In the genomic region with DNA sequence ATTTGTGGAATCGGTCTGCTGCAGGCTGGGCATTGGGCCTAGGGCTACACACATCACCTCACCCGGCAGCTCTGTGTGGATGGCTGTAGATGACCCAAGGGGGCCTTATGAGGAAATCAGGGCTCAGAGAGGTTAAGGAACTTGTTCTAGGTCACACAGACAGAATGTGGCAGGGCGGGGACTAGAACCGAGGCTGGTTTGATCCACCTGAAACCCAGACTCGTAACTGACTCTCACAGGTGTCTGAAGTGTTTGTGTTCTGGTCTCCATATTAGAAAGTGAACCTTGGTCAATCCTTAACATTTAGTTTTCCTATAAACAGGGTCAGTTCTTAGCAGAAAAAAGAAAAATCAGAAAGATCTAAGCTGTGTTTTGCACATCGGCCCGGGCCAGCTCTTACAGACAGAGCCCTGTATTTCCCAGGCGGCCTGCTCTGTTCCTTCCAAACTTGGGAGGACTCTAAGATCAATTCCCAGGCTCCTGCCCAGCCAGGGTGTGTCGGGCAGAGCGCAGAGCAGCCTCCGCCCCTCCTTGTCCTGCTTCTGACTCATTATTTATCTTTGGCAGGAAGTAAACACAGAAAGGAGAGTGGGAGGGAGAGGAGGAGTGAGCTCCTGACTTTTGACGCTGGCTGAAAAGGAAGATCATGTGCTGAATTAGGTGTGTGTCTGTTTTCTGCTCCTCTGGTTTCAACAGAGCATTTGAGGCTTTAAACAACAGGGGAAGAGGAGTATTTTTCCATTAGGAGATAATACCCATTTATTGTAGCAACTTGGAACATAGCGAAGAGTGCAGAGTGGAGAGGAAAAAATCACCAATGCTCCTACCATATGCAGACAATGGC, we compare ENCODE assay signal across 1 cellular context.
TF ChIP-seq lines count a peak whose summit lies in the region.

No MANE protein-coding gene starts in this region.

TF ChIP-seq in HepG2, 621 proteins besides CTCF, POLR2A, EP300 and RAD21 (continued from another document and continues in another):
- TF ChIP-seq, protein P1, sequence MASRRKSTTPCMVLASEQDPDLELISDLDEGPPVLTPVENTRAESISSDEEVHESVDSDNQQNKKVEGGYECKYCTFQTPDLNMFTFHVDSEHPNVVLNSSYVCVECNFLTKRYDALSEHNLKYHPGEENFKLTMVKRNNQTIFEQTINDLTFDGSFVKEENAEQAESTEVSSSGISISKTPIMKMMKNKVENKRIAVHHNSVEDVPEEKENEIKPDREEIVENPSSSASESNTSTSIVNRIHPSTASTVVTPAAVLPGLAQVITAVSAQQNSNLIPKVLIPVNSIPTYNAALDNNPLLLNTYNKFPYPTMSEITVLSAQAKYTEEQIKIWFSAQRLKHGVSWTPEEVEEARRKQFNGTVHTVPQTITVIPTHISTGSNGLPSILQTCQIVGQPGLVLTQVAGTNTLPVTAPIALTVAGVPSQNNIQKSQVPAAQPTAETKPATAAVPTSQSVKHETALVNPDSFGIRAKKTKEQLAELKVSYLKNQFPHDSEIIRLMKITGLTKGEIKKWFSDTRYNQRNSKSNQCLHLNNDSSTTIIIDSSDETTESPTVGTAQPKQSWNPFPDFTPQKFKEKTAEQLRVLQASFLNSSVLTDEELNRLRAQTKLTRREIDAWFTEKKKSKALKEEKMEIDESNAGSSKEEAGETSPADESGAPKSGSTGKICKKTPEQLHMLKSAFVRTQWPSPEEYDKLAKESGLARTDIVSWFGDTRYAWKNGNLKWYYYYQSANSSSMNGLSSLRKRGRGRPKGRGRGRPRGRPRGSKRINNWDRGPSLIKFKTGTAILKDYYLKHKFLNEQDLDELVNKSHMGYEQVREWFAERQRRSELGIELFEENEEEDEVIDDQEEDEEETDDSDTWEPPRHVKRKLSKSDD (CRISPR knock-in tag; IDR thresholded peaks at IDR 0.05; ENCODE audit: low read depth): no peak
- no peak for TF ChIP-seq HNRNPLL (IDR thresholded peaks at IDR 0.05; ENCODE audit: low read depth, low read length, poor library complexity, severe bottlenecking)
- 0 out of 2 replicates have a peak, but pooled peaks have one; percentile 19 for TF ChIP-seq ZNF552 (CRISPR knock-in tag; IDR thresholded peaks at IDR 0.05; ENCODE audit: borderline replicate concordance)
- no peak for TF ChIP-seq JARID2 (CRISPR knock-in tag; IDR thresholded peaks at IDR 0.05; ENCODE audit: insufficient replicate concordance)
- TF ChIP-seq KMT2A (CRISPR knock-in tag; IDR thresholded peaks at IDR 0.05): peak; percentile 70; the same call in 1 of the 2 replicates
- TF ChIP-seq MYC (CRISPR knock-in tag; IDR thresholded peaks at IDR 0.05; ENCODE audit: borderline replicate concordance): peak; percentile 59; the same call in 1 of the 2 replicates
- TF ChIP-seq ZNF746 (CRISPR knock-in tag; IDR thresholded peaks at IDR 0.05): peak; percentile 81
- TF ChIP-seq POLR2AphosphoS2 (IDR thresholded peaks at IDR 0.05; ENCODE audit: low read depth, low read length): no peak
- TF ChIP-seq ZZZ3 (CRISPR knock-in tag; IDR thresholded peaks at IDR 0.05; ENCODE audit: borderline replicate concordance): no peak
- no peak for TF ChIP-seq SSRP1 (CRISPR knock-in tag; IDR thresholded peaks at IDR 0.05)
- peak; percentile 74 for TF ChIP-seq KDM6A (CRISPR knock-in tag; IDR thresholded peaks at IDR 0.05; ENCODE audit: low read depth)
- no peak for TF ChIP-seq IRF9 (CRISPR knock-in tag; IDR thresholded peaks at IDR 0.05; ENCODE audit: borderline replicate concordance)
- TF ChIP-seq ZBED4 (CRISPR knock-in tag; IDR thresholded peaks at IDR 0.05; ENCODE audit: borderline replicate concordance): peak; percentile 46; the same call in 1 of the 2 replicates
- no peak for TF ChIP-seq CCDC6 (CRISPR knock-in tag; IDR thresholded peaks at IDR 0.05)
- no peak for TF ChIP-seq CREB3 (CRISPR knock-in tag; IDR thresholded peaks at IDR 0.05)
- TF ChIP-seq CBX1 (IDR thresholded peaks at IDR 0.05; ENCODE audit: low read depth): peak; percentile 42
- no peak for TF ChIP-seq STAT5B (CRISPR knock-in tag; IDR thresholded peaks at IDR 0.05)
- no peak for TF ChIP-seq GMEB2 (CRISPR knock-in tag; IDR thresholded peaks at IDR 0.05; ENCODE audit: low read depth)
- no peak for TF ChIP-seq ZMAT5 (CRISPR knock-in tag; IDR thresholded peaks at IDR 0.05; ENCODE audit: borderline replicate concordance, low read depth)
- TF ChIP-seq TOE1 (CRISPR knock-in tag; IDR thresholded peaks at IDR 0.05): 0 out of 2 replicates have a peak, but pooled peaks have one; percentile 29
- no peak for TF ChIP-seq MED13 (CRISPR knock-in tag; IDR thresholded peaks at IDR 0.05)
- TF ChIP-seq, protein P2, sequence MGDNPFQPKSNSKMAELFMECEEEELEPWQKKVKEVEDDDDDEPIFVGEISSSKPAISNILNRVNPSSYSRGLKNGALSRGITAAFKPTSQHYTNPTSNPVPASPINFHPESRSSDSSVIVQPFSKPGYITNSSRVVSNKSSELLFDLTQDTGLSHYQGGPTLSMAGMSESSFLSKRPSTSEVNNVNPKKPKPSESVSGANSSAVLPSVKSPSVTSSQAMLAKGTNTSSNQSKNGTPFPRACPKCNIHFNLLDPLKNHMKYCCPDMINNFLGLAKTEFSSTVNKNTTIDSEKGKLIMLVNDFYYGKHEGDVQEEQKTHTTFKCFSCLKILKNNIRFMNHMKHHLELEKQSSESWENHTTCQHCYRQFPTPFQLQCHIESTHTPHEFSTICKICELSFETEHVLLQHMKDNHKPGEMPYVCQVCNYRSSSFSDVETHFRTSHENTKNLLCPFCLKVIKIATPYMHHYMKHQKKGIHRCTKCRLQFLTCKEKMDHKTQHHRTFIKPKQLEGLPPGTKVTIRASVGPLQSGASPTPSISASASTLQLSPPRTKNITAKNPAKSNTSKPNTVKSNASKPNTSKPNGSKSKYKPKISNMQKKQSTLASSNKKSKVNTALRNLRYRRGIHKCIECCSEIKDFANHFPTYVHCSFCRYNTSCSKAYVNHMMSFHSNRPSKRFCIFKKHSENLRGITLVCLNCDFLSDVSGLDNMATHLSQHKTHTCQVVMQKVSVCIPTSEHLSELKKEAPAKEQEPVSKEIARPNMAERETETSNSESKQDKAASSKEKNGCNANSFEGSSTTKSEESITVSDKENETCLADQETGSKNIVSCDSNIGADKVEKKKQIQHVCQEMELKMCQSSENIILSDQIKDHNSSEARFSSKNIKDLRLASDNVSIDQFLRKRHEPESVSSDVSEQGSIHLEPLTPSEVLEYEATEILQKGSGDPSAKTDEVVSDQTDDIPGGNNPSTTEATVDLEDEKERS (CRISPR knock-in tag; IDR thresholded peaks at IDR 0.05): no peak
- TF ChIP-seq NFYB (CRISPR knock-in tag; IDR thresholded peaks at IDR 0.05): no peak
- TF ChIP-seq CREBL2 (CRISPR knock-in tag; IDR thresholded peaks at IDR 0.05; ENCODE audit: borderline replicate concordance): no peak
- no peak for TF ChIP-seq ZNF383 (CRISPR knock-in tag; IDR thresholded peaks at IDR 0.05; ENCODE audit: borderline replicate concordance)
- TF ChIP-seq SALL2 (CRISPR knock-in tag; IDR thresholded peaks at IDR 0.05): 0 out of 2 replicates have a peak, but pooled peaks have one; percentile 54
- TF ChIP-seq HNF1A (IDR thresholded peaks at IDR 0.05; ENCODE audit: low read depth): no peak
- TF ChIP-seq HNF1A (CRISPR knock-in tag; IDR thresholded peaks at IDR 0.05; ENCODE audit: borderline replicate concordance): peak; percentile 72; the same call in 1 of the 2 replicates
- no peak for TF ChIP-seq REL (CRISPR knock-in tag; conservative IDR thresholded peaks at IDR 0.05)
